ENCODE assay signal across 23 cellular contexts in genomic region chr1:94535879-94536278, GRCh38. TPM values are rescaled to one million over a fixed set of nuclear protein-coding genes. Genes with fewer than 3 reads are reported as not detected.
DNase-seq lines count a peak whose midpoint lies in the region; ATAC-seq and TF ChIP-seq lines count a peak whose summit lies in the region.
"Had no signal": no experiment of that assay in that cellular context is flagged by ENCODE, and none has a peak within 500 bp of the region (broad histone marks: within the 10 kb centered on the region; RNA-seq: fewer than 3 reads in every experiment).

No MANE protein-coding gene starts in this region.

- no peak overlapping the region for H4K8ac ChIP-seq in trophoblast cell (ENCODE audit: low read depth, low read length)

- no peak overlapping the region for H3K4ac ChIP-seq in trophoblast cell (ENCODE audit: low read depth, low read length)

- intact Hi-C loops in heart left ventricle (cut with DNase I): loop anchor here in 1 of 10 donors (5.0 kb wide), 1 partner anchor 61 kb away; no protein-coding TSS in a partner anchor

- no peak overlapping the region for H2AFZ ChIP-seq in trophoblast cell (ENCODE audit: insufficient read depth, low read length, poor library complexity)

- peaks cover 2% of the 10 kb centered on the region for H3K79me1 ChIP-seq in trophoblast cell (ENCODE audit: low read length)

- H3K4me3 ChIP-seq in AG10803 (ENCODE audit: low read length) (no peak overlapping the region), heart left ventricle (peak overlapping the region in 1 of 12 donors; percentile 11), trophoblast cell (ENCODE audit: low read depth, low read length) (no peak overlapping the region), SJCRH30 (no peak overlapping the region)
- H3K4me3 ChIP-seq: BLaER1, body of pancreas, skin epidermis, thyroid gland had no signal

- peaks cover 9% of the 10 kb centered on the region for H3K79me2 ChIP-seq in trophoblast cell (ENCODE audit: control insufficient read depth, insufficient read depth, low read length, poor library complexity)

- no peak overlapping the region for H4K12ac ChIP-seq in trophoblast cell (ENCODE audit: low read depth, low read length)

- H3K9me3 ChIP-seq in heart left ventricle (no peaks in the 10 kb centered on the region), trophoblast cell (ENCODE audit: insufficient read depth, low read depth, low read length) (peaks cover 1% of the 10 kb centered on the region), SJCRH30 (replicated peaks) (no peaks in the 10 kb centered on the region)
- H3K9me3 ChIP-seq: body of pancreas, Caco-2, esophagus squamous epithelium, thyroid gland had no signal

- peaks cover 0 to 41% (median 7%) of the 10 kb centered on the region in 12 donors for H3K4me1 ChIP-seq in heart left ventricle
- H3K4me1 ChIP-seq in trophoblast cell (ENCODE audit: control insufficient read depth in 1 of 2, insufficient read depth in 2 of 2, low read length in 2 of 2): peaks cover 12 to 15% of the 10 kb centered on the region in 2 experiments
- peaks cover 15% of the 10 kb centered on the region; the same call in 1 of the 2 replicates for H3K4me1 ChIP-seq in SJCRH30

- H3K14ac ChIP-seq in trophoblast cell (ENCODE audit: low read length): no peak overlapping the region

- peak overlapping the region in 10 of 12 donors; percentile 30 to 95 (median 52) for H3K27ac ChIP-seq in heart left ventricle
- peak overlapping the region; percentile 23 for H3K27ac ChIP-seq in trophoblast cell (ENCODE audit: low read depth, low read length)
- H3K27ac ChIP-seq in SJCRH30: no peak overlapping the region
- H3K27ac ChIP-seq: BLaER1, body of pancreas, skin epidermis had no signal

- 33 to 44% (median 39%) methylated on average over 9 of the region's 9 CpGs for WGBS in heart left ventricle, 4 donors
- whole genome bisulfite sequencing in trophoblast cell (ENCODE audit: extremely low coverage, insufficient coverage, insufficient read length): no CpG with 5 or more reads among the region's 9 CpGs

- H3K4me2 ChIP-seq in trophoblast cell (ENCODE audit: low read length): no peak overlapping the region
- H3K4me2 ChIP-seq: BLaER1 had no signal

- TF ChIP-seq POLR2A in heart left ventricle (IDR thresholded peaks at IDR 0.05): no peak

- H2AK5ac ChIP-seq in trophoblast cell (ENCODE audit: low read length): no peak overlapping the region

- no peak overlapping the region for H2BK120ac ChIP-seq in trophoblast cell (ENCODE audit: insufficient read depth, low read length, poor library complexity)

- no peak overlapping the region for H4K91ac ChIP-seq in trophoblast cell (ENCODE audit: low read depth, low read length)

- DNase-seq in AG10803 (ENCODE audit: low read depth) (peak; percentile 39), amniotic epithelial cell (ENCODE audit: low read depth) (peak; percentile 92), heart left ventricle (peak in 3 of 5 donors; percentile 29 to 64 (median 44)), trophoblast cell (no peak), SJCRH30 (no peak), DMS79 (lab: John Stamatoyannopoulos, UW) (no peak)
- DNase-seq: body of pancreas; Caco-2; esophagus squamous epithelium; left colon; NCI-H1092 treated with DMSO at 0.1 percent for 48 hours; NCI-H2029 treated with DMSO at 0.1 percent for 48 hours; NCI-H345; posterior cingulate gyrus; SIG-M5; stimulated activated naive CD4-positive, alpha-beta T cell; T-cell; thyroid gland had no signal

- no peaks in the 10 kb centered on the region for H3K27me3 ChIP-seq in heart left ventricle
- no peaks in the 10 kb centered on the region for H3K27me3 ChIP-seq in trophoblast cell (ENCODE audit: insufficient read depth, low read length)
- no peaks in the 10 kb centered on the region for H3K27me3 ChIP-seq in SJCRH30
- H3K27me3 ChIP-seq: body of pancreas, thyroid gland had no signal

- H3K23ac ChIP-seq in trophoblast cell (ENCODE audit: low read length): no peak overlapping the region

- H3K36me3 ChIP-seq in heart left ventricle (peaks cover 0 to 47% (median 19%) of the 10 kb centered on the region in 9 donors), trophoblast cell (ENCODE audit: control insufficient read depth in 1 of 2, insufficient read depth in 2 of 2, low read length in 2 of 2) (peaks cover 35 to 54% of the 10 kb centered on the region in 2 experiments), SJCRH30 (peaks cover 41% of the 10 kb centered on the region)
- H3K36me3 ChIP-seq: BLaER1 had no signal

- no peak overlapping the region for H3K9ac ChIP-seq in trophoblast cell (ENCODE audit: low read length)
- H3K9ac ChIP-seq: BLaER1 had no signal

- no peak overlapping the region for H2BK5ac ChIP-seq in trophoblast cell (ENCODE audit: low read depth, low read length, poor library complexity)

- no peak overlapping the region for H2BK12ac ChIP-seq in trophoblast cell (ENCODE audit: low read length)

- peak; percentile 62 to 80 (median 68) for ATAC-seq in heart left ventricle
- ATAC-seq in HG03025 (IDR thresholded peaks at IDR 0.05; ENCODE audit: low FRiP score, unreplicated experiment): no peak
- no peak for ATAC-seq in GM19035 (IDR thresholded peaks at IDR 0.05; ENCODE audit: unreplicated experiment)
- ATAC-seq: body of pancreas, left colon, T-cell had no signal

- no peak overlapping the region for H3K18ac ChIP-seq in trophoblast cell (ENCODE audit: low read length)

- TF ChIP-seq CTCF in AG10803 (conservative IDR thresholded peaks at IDR 0.05; ENCODE audit: low read length) (no peak), heart left ventricle (IDR thresholded peaks at IDR 0.05) (no peak)

RNA-seq across cellular contexts. Expression of gene F3, which starts 5.7 kb away (rescaled TPM):
- 10 to 100 TPM; 28.6 to 88.8 (median 50.1) TPM for total RNA-seq in heart left ventricle
- 10 to 100 TPM; 25.4 to 36.4 TPM for polyA plus RNA-seq in heart left ventricle
- polyA plus RNA-seq in trophoblast cell (2013): 43.0 and 43.9 TPM in 2 replicates
- total RNA-seq in SJCRH30 (2014; rRNA removed; shearing (Covaris generic)): 13.2 and 13.8 TPM in 2 replicates
- total RNA-seq: OCI-LY7 had no signal

Comparison
In these comparisons a context has a peak if more than half of its experiments do, and no peak if none do; other contexts are left out.
1. DNase-seq: peak in AG10803 (single experiment), amniotic epithelial cell (single experiment) and heart left ventricle (3 of 5); none in trophoblast cell (0 of 2), SJCRH30 (0 of 2) and DMS79 (single experiment).
2. ATAC-seq: peak in heart left ventricle (4 of 4); none in HG03025 (single experiment) and GM19035 (single experiment).